1 cellular context compared by ENCODE assay signal in the genomic region with DNA sequence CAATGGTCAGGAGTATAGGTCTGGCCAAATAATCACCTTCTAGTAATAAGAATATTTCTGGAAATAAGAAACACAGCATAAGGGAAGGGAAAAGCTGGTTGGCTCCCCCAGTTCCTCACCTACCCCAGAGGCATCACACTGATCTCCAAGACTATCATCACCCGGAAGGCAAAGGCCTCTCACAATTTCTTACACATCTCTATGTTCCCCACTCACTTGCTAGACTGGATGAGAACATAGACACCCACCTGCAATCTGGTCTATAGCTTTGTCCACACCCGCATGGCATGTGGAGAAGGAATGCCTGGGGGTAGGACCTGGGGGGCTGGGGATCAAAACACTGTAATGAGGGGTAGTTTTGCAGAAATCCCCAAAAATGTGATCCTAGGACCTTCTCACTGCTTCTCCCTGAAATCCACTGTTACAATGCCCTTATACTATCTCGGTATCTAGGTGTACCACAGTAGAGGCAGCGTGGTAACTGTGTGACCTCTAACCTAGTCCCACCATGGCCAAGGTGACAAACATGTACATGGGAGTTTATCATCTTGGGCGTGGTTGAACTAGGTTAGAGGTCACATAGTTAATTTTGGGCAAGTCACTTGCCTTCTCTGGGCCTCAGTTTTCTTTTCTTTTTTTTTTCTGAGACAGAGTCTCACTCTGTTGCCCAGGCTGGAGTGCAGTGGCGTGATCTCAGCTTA.
TF ChIP-seq lines count a peak whose summit lies in the region.

No MANE protein-coding gene starts in this region.

TF ChIP-seq in K562, 482 proteins besides CTCF, POLR2A, EP300 and RAD21:
- TF ChIP-seq NR2C2 (CRISPR knock-in tag; IDR thresholded peaks at IDR 0.05) (no peak), NR2C2 (tag; IDR thresholded peaks at IDR 0.05) (peak; percentile 49), RAD51 (IDR thresholded peaks at IDR 0.05; ENCODE audit: borderline replicate concordance, low read depth) (no peak), E2F3 (CRISPR knock-in tag; IDR thresholded peaks at IDR 0.05) (no peak), NFRKB (IDR thresholded peaks at IDR 0.05; ENCODE audit: low read depth) (0 out of 2 replicates have a peak, but pooled peaks have one; percentile 25), TBL1XR1 (IDR thresholded peaks at IDR 0.05; ENCODE audit: low read length in 2 of 2) (no peak), PHB2 (IDR thresholded peaks at IDR 0.05; ENCODE audit: low read depth) (no peak), EGR1 (conservative IDR thresholded peaks at IDR 0.05) (no peak), CSDE1 (IDR thresholded peaks at IDR 0.05) (no peak), ZNF143 (CRISPR knock-in tag; IDR thresholded peaks at IDR 0.05) (no peak), PHTF2 (CRISPR knock-in tag; IDR thresholded peaks at IDR 0.05) (0 out of 2 replicates have a peak, but pooled peaks have one; percentile 24), RFX1 (IDR thresholded peaks at IDR 0.05) (no peak), NR2C1 (IDR thresholded peaks at IDR 0.05) (no peak; the same call in 1 of the 2 replicates), NR2C1 (tag; IDR thresholded peaks at IDR 0.05) (peak; percentile 58; the same call in 1 of the 2 replicates), NCOA6 (IDR thresholded peaks at IDR 0.05) (0 out of 2 replicates have a peak, but pooled peaks have one; percentile 29), ARID1B (IDR thresholded peaks at IDR 0.05) (0 out of 2 replicates have a peak, but pooled peaks have one; percentile 2), HNRNPLL (IDR thresholded peaks at IDR 0.05; ENCODE audit: low read depth, low read length, poor library complexity, severe bottlenecking) (no peak), YY1 (IDR thresholded peaks at IDR 0.05; ENCODE audit: borderline replicate concordance in 1 of 3, control insufficient read depth in 1 of 3, extremely low read depth in 1 of 3, insufficient read depth in 3 of 3, insufficient read length in 1 of 3, insufficient replicate concordance in 2 of 3, low read depth in 1 of 3, low read length in 2 of 3) (no peak)
- TF ChIP-seq, protein P1, sequence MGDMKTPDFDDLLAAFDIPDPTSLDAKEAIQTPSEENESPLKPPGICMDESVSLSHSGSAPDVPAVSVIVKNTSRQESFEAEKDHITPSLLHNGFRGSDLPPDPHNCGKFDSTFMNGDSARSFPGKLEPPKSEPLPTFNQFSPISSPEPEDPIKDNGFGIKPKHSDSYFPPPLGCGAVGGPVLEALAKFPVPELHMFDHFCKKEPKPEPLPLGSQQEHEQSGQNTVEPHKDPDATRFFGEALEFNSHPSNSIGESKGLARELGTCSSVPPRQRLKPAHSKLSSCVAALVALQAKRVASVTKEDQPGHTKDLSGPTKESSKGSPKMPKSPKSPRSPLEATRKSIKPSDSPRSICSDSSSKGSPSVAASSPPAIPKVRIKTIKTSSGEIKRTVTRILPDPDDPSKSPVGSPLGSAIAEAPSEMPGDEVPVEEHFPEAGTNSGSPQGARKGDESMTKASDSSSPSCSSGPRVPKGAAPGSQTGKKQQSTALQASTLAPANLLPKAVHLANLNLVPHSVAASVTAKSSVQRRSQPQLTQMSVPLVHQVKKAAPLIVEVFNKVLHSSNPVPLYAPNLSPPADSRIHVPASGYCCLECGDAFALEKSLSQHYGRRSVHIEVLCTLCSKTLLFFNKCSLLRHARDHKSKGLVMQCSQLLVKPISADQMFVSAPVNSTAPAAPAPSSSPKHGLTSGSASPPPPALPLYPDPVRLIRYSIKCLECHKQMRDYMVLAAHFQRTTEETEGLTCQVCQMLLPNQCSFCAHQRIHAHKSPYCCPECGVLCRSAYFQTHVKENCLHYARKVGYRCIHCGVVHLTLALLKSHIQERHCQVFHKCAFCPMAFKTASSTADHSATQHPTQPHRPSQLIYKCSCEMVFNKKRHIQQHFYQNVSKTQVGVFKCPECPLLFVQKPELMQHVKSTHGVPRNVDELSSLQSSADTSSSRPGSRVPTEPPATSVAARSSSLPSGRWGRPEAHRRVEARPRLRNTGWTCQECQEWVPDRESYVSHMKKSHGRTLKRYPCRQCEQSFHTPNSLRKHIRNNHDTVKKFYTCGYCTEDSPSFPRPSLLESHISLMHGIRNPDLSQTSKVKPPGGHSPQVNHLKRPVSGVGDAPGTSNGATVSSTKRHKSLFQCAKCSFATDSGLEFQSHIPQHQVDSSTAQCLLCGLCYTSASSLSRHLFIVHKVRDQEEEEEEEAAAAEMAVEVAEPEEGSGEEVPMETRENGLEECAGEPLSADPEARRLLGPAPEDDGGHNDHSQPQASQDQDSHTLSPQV (IDR thresholded peaks at IDR 0.05) = 0 out of 2 replicates have a peak, but pooled peaks have one; percentile 1
- TF ChIP-seq, protein P2, sequence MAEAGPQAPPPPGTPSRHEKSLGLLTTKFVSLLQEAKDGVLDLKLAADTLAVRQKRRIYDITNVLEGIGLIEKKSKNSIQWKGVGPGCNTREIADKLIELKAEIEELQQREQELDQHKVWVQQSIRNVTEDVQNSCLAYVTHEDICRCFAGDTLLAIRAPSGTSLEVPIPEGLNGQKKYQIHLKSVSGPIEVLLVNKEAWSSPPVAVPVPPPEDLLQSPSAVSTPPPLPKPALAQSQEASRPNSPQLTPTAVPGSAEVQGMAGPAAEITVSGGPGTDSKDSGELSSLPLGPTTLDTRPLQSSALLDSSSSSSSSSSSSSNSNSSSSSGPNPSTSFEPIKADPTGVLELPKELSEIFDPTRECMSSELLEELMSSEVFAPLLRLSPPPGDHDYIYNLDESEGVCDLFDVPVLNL (CRISPR knock-in tag; IDR thresholded peaks at IDR 0.05; ENCODE audit: low read depth) = no peak
